Comparison of ENCODE assay signal across 19 cellular contexts in the genomic region with DNA sequence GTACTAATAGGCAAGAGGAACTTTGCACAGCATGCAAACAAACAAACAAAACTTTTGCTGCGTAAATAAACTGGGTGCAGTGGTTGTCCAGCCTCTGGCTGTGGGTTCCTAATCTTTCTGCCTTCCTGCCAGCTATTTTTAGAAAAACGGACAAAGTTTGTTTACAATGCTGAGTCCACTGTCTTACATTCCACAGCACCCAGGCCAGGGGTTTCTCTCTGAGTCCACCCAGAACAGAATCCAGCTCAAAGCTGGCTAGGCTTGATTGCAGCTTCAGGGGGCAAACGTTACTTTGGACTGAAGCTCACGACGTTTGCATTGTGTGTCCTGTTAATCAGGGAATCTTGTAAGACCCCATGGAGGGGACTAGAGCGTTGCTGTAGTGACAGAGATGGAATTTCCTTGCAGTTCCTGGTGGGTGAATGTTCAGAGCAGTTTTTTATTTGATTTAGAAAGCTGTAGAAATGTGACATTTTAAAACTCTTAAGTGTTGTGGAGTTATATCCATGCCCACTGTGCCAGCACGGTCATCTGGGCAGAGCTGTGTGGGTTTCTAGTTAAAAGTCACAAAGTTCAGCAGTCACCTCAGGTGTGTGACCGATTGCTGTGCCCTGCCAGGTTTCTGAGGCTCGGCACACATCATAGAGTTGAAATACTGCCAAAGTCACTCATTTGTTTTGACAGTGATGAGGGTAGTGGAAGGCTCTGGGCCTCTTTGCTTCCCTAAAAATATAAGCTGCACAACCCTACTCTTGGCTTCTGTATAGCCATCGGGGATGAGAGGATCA.
DNase-seq lines count a peak whose midpoint lies in the region; ATAC-seq, FAIRE-seq and TF ChIP-seq lines count a peak whose summit lies in the region.
"Had no signal": no experiment of that assay in that cellular context is flagged by ENCODE, and none has a peak within 500 bp of the region (broad histone marks: within the 10 kb centered on the region; RNA-seq: fewer than 3 reads in every experiment).

No MANE protein-coding gene starts in this region.

- peak overlapping the region; percentile 47 to 94 for H3K4ac ChIP-seq in mesenchymal stem cell (ENCODE audit: low read depth in 1 of 2, low read length in 2 of 2)

- H4K8ac ChIP-seq in mesenchymal stem cell (ENCODE audit: low read length), result peak overlapping the region; percentile 91

- peaks cover 12% of the 10 kb centered on the region for H3K4me1 Mint-ChIP-seq in type B pancreatic cell (ENCODE audit: unreplicated experiment)
- H3K4me1 Mint-ChIP-seq in activated CD8-positive, alpha-beta T cell treated with anti-CD3 and anti-CD28 coated beads for 36 hours (ENCODE audit: low read depth), result no peaks in the 10 kb centered on the region
- H3K4me1 Mint-ChIP-seq: activated B cell treated with CpG ODN at 0.5 μM for 24 hours; CD4-positive, CD25-positive, alpha-beta regulatory T cell; memory B cell had no signal

- H3K9me3 ChIP-seq in K562 (replicated peaks; ENCODE audit: control insufficient read depth, insufficient read depth, low read depth, low read length) (no peaks in the 10 kb centered on the region), mesenchymal stem cell (ENCODE audit: control insufficient read depth, low read length) (peaks cover 3% of the 10 kb centered on the region)
- H3K9me3 ChIP-seq: ovary, Peyer's patch, vagina had no signal

- H2BK120ac ChIP-seq in mesenchymal stem cell (ENCODE audit: low read depth, low read length), result peak overlapping the region; percentile 61

- H2AK5ac ChIP-seq in mesenchymal stem cell (ENCODE audit: low read length, severe bottlenecking), result no peak overlapping the region

- POLR2A ChIA-PET in K562 (lab: Yijun Ruan, JAX), result interaction anchor here (0.6 kb wide), 1 partner anchor 806 kb away, joined by 3 read pairs; no protein-coding TSS in a partner anchor
- POLR2A ChIA-PET in activated CD8-positive, alpha-beta T cell treated with anti-CD3 and anti-CD28 coated beads for 36 hours (lab: Charles Lee), result no interaction called here

- in situ Hi-C loops in K562 (cut with MboI), result no loop called here

- H3K79me2 ChIP-seq in K562 (ENCODE audit: control insufficient read depth, insufficient read depth, low read length), result no peaks in the 10 kb centered on the region

- H4K91ac ChIP-seq in mesenchymal stem cell (ENCODE audit: low read length), result peak overlapping the region; percentile 92

- DNase-seq in LoVo (ENCODE audit: low spot score), result peak; percentile 21
- DNase-seq in K562 (ENCODE audit: extremely low read depth in 1 of 4, low spot score in 3 of 4), result peak in 2 of 4 experiments; percentile 11 to 18
- DNase-seq in mesenchymal stem cell, result peak; percentile 84
- no peak for DNase-seq in type B pancreatic cell (ENCODE audit: extremely low spot score, unreplicated experiment)
- no peak for DNase-seq in activated CD8-positive, alpha-beta T cell treated with anti-CD3 and anti-CD28 coated beads for 36 hours
- no peak for DNase-seq in activated naive CD4-positive, alpha-beta T cell treated with Interleukin-2 at 50 U/mL for 16 hours
- DNase-seq: activated B cell treated with CpG ODN at 0.5 μM for 24 hours; activated gamma-delta T cell treated with Interleukin-2 at 50 U/mL for 16 hours; CD4-positive, CD25-positive, alpha-beta regulatory T cell; NCI-H187; NCI-H524; ovary; Peyer's patch; stimulated activated naive CD8-positive, alpha-beta T cell treated with anti-CD3 and anti-CD28 coated beads, Interleukin-15, Interleukin-2, amounts not matched to agents 100 U/mL and 50 U/mL, for 24 hours had no signal

- no peaks in the 10 kb centered on the region for H3K36me3 ChIP-seq in K562 (ENCODE audit: control insufficient read depth, insufficient read depth, low read length)
- no peaks in the 10 kb centered on the region for H3K36me3 ChIP-seq in mesenchymal stem cell (ENCODE audit: control insufficient read depth in 1 of 2, insufficient read depth in 2 of 2, low read depth in 1 of 2, low read length in 2 of 2)
- H3K36me3 ChIP-seq: ovary, Peyer's patch, vagina had no signal

- no peaks in the 10 kb centered on the region for H3K9me1 ChIP-seq in K562 (ENCODE audit: control insufficient read depth, insufficient read depth, low read length)

- H3K23ac ChIP-seq in mesenchymal stem cell (ENCODE audit: low read length in 2 of 2), result no peak overlapping the region

- H3K14ac ChIP-seq in mesenchymal stem cell (ENCODE audit: low read length in 2 of 2), result no peak overlapping the region

- no peak overlapping the region for H2BK15ac ChIP-seq in mesenchymal stem cell (ENCODE audit: low read depth, poor library complexity, severe bottlenecking)

- no TSS peak for BruUV-seq in K562 (replicated peaks; lab: Mats Ljungman, UMichigan)

- TF ChIP-seq RAD21 in K562 (CRISPR knock-in tag; conservative IDR thresholded peaks at IDR 0.05 in 1 of 2, IDR thresholded peaks at IDR 0.05 in 1 of 2), result no peak

- H3K27ac ChIP-seq in K562 (ENCODE audit: extremely low read depth, low read depth, low read length) (peak overlapping the region; percentile 13; the same call in 1 of the 3 replicates), mesenchymal stem cell (ENCODE audit: low read length, poor library complexity, severe bottlenecking) (no peak overlapping the region)
- H3K27ac ChIP-seq: HL-60, ovary, Peyer's patch, vagina had no signal

- TF ChIP-seq CTCF in K562 (IDR thresholded peaks at IDR 0.05 in 2 of 3, conservative IDR thresholded peaks at IDR 0.05 in 1 of 3; ENCODE audit: insufficient read depth in 2 of 3, low read depth in 1 of 3, low read length in 3 of 3) (no peak), type B pancreatic cell (conservative IDR thresholded peaks at IDR 0.05) (no peak)
- no peak for TF ChIP-seq CTCF in activated CD8-positive, alpha-beta T cell treated with anti-CD3 and anti-CD28 coated beads for 36 hours (IDR thresholded peaks at IDR 0.05)

- no peak for TF ChIP-seq POLR2A in K562 (conservative IDR thresholded peaks at IDR 0.05)

- H3K4me3 ChIP-seq in K562 (no peak overlapping the region), mesenchymal stem cell (ENCODE audit: insufficient read depth in 1 of 2, low read depth in 1 of 2, low read length in 2 of 2) (no peak overlapping the region)
- H3K4me3 ChIP-seq: ovary, Peyer's patch, skin epidermis, vagina had no signal

- CTCF ChIA-PET in K562 (lab: Yijun Ruan, JAX; ENCODE audit: low intra/inter-chr PET ratio), result no interaction called here
- CTCF ChIA-PET in activated CD8-positive, alpha-beta T cell treated with anti-CD3 and anti-CD28 coated beads for 36 hours (lab: Charles Lee), result no interaction called here

- H3K9ac ChIP-seq in K562 (ENCODE audit: insufficient read depth in 1 of 2, low read depth in 2 of 2, low read length in 2 of 2) (no peak overlapping the region), mesenchymal stem cell (ENCODE audit: low read length) (no peak overlapping the region)

- H3K27me3 ChIP-seq in K562 (ENCODE audit: control insufficient read depth in 2 of 2, insufficient read depth in 2 of 2, low read length in 2 of 2) (0 out of 5 replicates have a peak, but pooled peaks cover 0 to 4% of the 10 kb centered on the region in 2 experiments), mesenchymal stem cell (ENCODE audit: control insufficient read depth in 1 of 2, insufficient read depth in 1 of 2, low read length in 2 of 2) (no peaks in the 10 kb centered on the region)
- H3K27me3 ChIP-seq: ovary, Peyer's patch, vagina had no signal

- H2AFZ ChIP-seq in K562 (ENCODE audit: low read depth, low read length) (peak overlapping the region; percentile 46), mesenchymal stem cell (ENCODE audit: low read depth, low read length) (no peak overlapping the region)

- peak overlapping the region; percentile 66 to 92 for H3K18ac ChIP-seq in mesenchymal stem cell (ENCODE audit: low read depth in 1 of 2, low read length in 2 of 2)

- H3K27me3 Mint-ChIP-seq in type B pancreatic cell, result no peaks in the 10 kb centered on the region
- no peaks in the 10 kb centered on the region for H3K27me3 Mint-ChIP-seq in activated CD8-positive, alpha-beta T cell treated with anti-CD3 and anti-CD28 coated beads for 36 hours

- no peak overlapping the region for H3K4me3 Mint-ChIP-seq in type B pancreatic cell
- no peak overlapping the region for H3K4me3 Mint-ChIP-seq in activated CD8-positive, alpha-beta T cell treated with anti-CD3 and anti-CD28 coated beads for 36 hours
- H3K4me3 Mint-ChIP-seq: activated B cell treated with CpG ODN at 0.5 μM for 24 hours; CD4-positive, CD25-positive, alpha-beta regulatory T cell; memory B cell had no signal

- H3K4me1 ChIP-seq in K562 (replicated peaks in 1 of 2; ENCODE audit: control insufficient read depth in 2 of 2, insufficient read depth in 2 of 2, low read length in 2 of 2) (peaks cover 0 to 11% of the 10 kb centered on the region in 2 experiments; a peak in 3 of 5 replicates), mesenchymal stem cell (ENCODE audit: control insufficient read depth, insufficient read depth, low read depth, low read length) (peaks cover 3% of the 10 kb centered on the region)
- H3K4me1 ChIP-seq: Peyer's patch, vagina had no signal

- intact Hi-C loops in K562 (cut with micrococcal nuclease), result no loop called here
- intact Hi-C loops in activated CD8-positive, alpha-beta T cell treated with anti-CD3 and anti-CD28 coated beads for 36 hours (cut with micrococcal nuclease), result no loop called here

- H3K79me1 ChIP-seq in mesenchymal stem cell (replicated peaks; ENCODE audit: low read length, poor library complexity, severe bottlenecking), result no peaks in the 10 kb centered on the region

- H3K9me3 Mint-ChIP-seq in type B pancreatic cell, result peaks cover 5% of the 10 kb centered on the region
- no peaks in the 10 kb centered on the region for H3K9me3 Mint-ChIP-seq in activated CD8-positive, alpha-beta T cell treated with anti-CD3 and anti-CD28 coated beads for 36 hours

- H2BK12ac ChIP-seq in mesenchymal stem cell (ENCODE audit: low read length in 2 of 2), result peak overlapping the region; percentile 85 to 100

- peak; percentile 46 for FAIRE-seq in K562 (lab: Jason Lieb, UNC)

- WGBS in K562 (ENCODE audit: insufficient coverage, low coverage, missing lambda C conversion rate), result 2% methylated on average over 10 of the region's 10 CpGs
- WGBS in mesenchymal stem cell, result 32% methylated on average over 10 of the region's 10 CpGs

- H4K20me1 ChIP-seq in K562 (replicated peaks; ENCODE audit: control insufficient read depth, insufficient read depth, low read length), result no peaks in the 10 kb centered on the region

- H3K27ac Mint-ChIP-seq in type B pancreatic cell, result peak overlapping the region; percentile 51
- no peak overlapping the region for H3K27ac Mint-ChIP-seq in activated CD8-positive, alpha-beta T cell treated with anti-CD3 and anti-CD28 coated beads for 36 hours
- H3K27ac Mint-ChIP-seq: activated B cell treated with CpG ODN at 0.5 μM for 24 hours; CD4-positive, CD25-positive, alpha-beta regulatory T cell; memory B cell had no signal

- no peak for TF ChIP-seq EP300 in K562 (IDR thresholded peaks at IDR 0.05; ENCODE audit: low read length)

- ATAC-seq in K562, result peak; percentile 50
- ATAC-seq in GM18870 (IDR thresholded peaks at IDR 0.05; ENCODE audit: unreplicated experiment), result no peak
- no peak for ATAC-seq in activated CD8-positive, alpha-beta T cell treated with anti-CD3 and anti-CD28 coated beads for 36 hours
- ATAC-seq: stimulated activated naive CD8-positive, alpha-beta T cell treated with anti-CD3 and anti-CD28 coated beads, Interleukin-15, Interleukin-2, amounts not matched to agents 100 U/mL and 50 U/mL, for 24 hours had no signal

- peak overlapping the region; percentile 35 for H3K4me2 ChIP-seq in K562 (ENCODE audit: insufficient read depth, low read length)
- H3K4me2 ChIP-seq in mesenchymal stem cell (ENCODE audit: low read length, poor library complexity, severe bottlenecking), result peak overlapping the region; percentile 35

- no peak overlapping the region for H2BK5ac ChIP-seq in mesenchymal stem cell (ENCODE audit: low read depth, low read length, poor library complexity, severe bottlenecking)

- no peaks in the 10 kb centered on the region for H3K36me3 Mint-ChIP-seq in type B pancreatic cell
- H3K36me3 Mint-ChIP-seq in activated CD8-positive, alpha-beta T cell treated with anti-CD3 and anti-CD28 coated beads for 36 hours (ENCODE audit: low read depth), result no peaks in the 10 kb centered on the region
- H3K36me3 Mint-ChIP-seq: CD4-positive, CD25-positive, alpha-beta regulatory T cell; memory B cell had no signal

Comparison
In these comparisons a context has a peak if more than half of its experiments do, and no peak if none do; other contexts are left out.
1. DNase-seq: peak in LoVo (single experiment) and mesenchymal stem cell (single experiment); none in type B pancreatic cell (single experiment), activated CD8-positive, alpha-beta T cell treated with anti-CD3 and anti-CD28 coated beads for 36 hours (single experiment) and activated naive CD4-positive, alpha-beta T cell treated with Interleukin-2 at 50 U/mL for 16 hours (single experiment).